Comparison of ENCODE assay signal across 8 cellular contexts in the genomic region with DNA sequence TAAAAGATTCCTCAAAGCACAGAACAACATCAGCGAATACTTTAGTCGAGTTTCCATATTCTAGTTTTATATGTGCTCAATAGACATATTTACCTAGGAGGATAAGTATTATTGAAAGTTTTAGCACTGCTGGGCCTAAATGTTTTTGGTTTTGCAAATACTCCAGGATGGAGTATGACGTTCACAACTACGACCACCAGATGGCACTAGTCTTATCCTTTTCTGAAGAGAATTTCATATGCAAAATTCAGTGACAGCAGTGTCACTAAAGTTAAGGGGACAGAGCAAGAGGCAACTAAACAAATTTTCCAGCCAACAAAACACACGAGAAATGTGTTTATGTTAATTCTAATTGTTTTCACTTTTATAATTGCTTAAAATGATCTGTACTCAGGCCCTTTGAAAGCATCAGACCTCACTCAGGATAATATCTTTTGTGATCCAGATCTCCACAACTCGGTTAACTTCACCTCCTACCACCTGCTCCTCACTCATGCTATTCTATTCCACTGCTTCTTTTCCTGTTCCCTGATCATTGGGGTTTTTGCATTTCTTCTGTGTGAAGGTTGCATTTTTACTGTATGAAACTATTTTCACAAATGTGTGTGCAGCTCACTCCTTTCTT.
DNase-seq lines count a peak whose midpoint lies in the region; FAIRE-seq and TF ChIP-seq lines count a peak whose summit lies in the region.

No MANE protein-coding gene starts in this region.

- H3K4me1 ChIP-seq in stomach: no peaks in the 10 kb centered on the region

- TF ChIP-seq CTCF in bronchial epithelial cell (IDR thresholded peaks at IDR 0.05; ENCODE audit: insufficient read depth, low read length, severe bottlenecking): peak; percentile 53
- TF ChIP-seq CTCF in stomach (IDR thresholded peaks at IDR 0.05): peak in 5 of 7 experiments; percentile 29 to 62 (median 57)

- 10 to 16% (median 12%) methylated on average over 6 of the region's 6 CpGs for WGBS in stomach, 5 donors

- H3K9me3 ChIP-seq in stomach: no peaks in the 10 kb centered on the region

- TF ChIP-seq EP300 in stomach (IDR thresholded peaks at IDR 0.05): no peak

- no peak for TF ChIP-seq POLR2A in stomach (IDR thresholded peaks at IDR 0.05)

- no peaks in the 10 kb centered on the region for H3K36me3 ChIP-seq in bronchial epithelial cell (ENCODE audit: control insufficient read depth, insufficient read depth, low read length)
- no peaks in the 10 kb centered on the region for H3K36me3 ChIP-seq in stomach

- CTCF ChIA-PET in HEK293T (lab: Yijun Ruan, JAX): interaction anchor here (0.6 to 3.6 kb wide), 2 partner anchors 287 to 300 kb away, joined by 8 to 27 read pairs; no protein-coding TSS in a partner anchor

- no peak overlapping the region for H3K4me3 ChIP-seq in bronchial epithelial cell (ENCODE audit: low read depth, low read length)
- no peak overlapping the region for H3K4me3 ChIP-seq in stomach

- no peaks in the 10 kb centered on the region for H3K27me3 ChIP-seq in bronchial epithelial cell (ENCODE audit: control insufficient read depth, insufficient read depth, low read length)
- no peaks in the 10 kb centered on the region for H3K27me3 ChIP-seq in stomach

- intact Hi-C loops in stomach (cut with DNase I; ENCODE audit: low total_unique reads): loop anchor here (5.0 kb wide), 1 partner anchor 301 kb away; no protein-coding TSS in a partner anchor

- peak; percentile 7 for DNase-seq in stimulated activated CD4-positive, alpha-beta T cell treated with anti-CD3 and anti-CD28 coated beads, Interleukin-12 subunit alpha, Interleukin-12 subunit beta, amount 100 ng/mL, for 4 hours
- DNase-seq in stimulated activated CD4-positive, alpha-beta T cell treated with anti-CD3 and anti-CD28 coated beads, Interleukin-4, amount 100 ng/mL, for 4 hours: no peak
- DNase-seq in HEK293T (ENCODE audit: extremely low spot score) (peak; percentile 47), LHCN-M2 (ENCODE audit: low read depth) (peak; percentile 46), RCC 7860 (ENCODE audit: low spot score) (peak; percentile 20), bronchial epithelial cell (ENCODE audit: low read depth) (peak; percentile 51), left kidney (ENCODE audit: low read depth, low spot score) (peak; percentile 80), stomach (peak; percentile 53)

- no peak for FAIRE-seq in RCC 7860 (lab: Jason Lieb, UNC)
- FAIRE-seq in bronchial epithelial cell (lab: Jason Lieb, UNC): no peak

- POLR2A ChIA-PET in HEK293T (lab: Yijun Ruan, JAX): no interaction called here

- no peak overlapping the region for H3K27ac ChIP-seq in stomach

TF ChIP-seq in HEK293T, 16 proteins besides CTCF, POLR2A, EP300 and RAD21:
- TF ChIP-seq ZNF384 (IDR thresholded peaks at IDR 0.05) (no peak), SUZ12 (IDR thresholded peaks at IDR 0.05) (no peak), SP1 (IDR thresholded peaks at IDR 0.05) (no peak), LEF1 (IDR thresholded peaks at IDR 0.05; ENCODE audit: borderline replicate concordance) (no peak), CTBP1 (IDR thresholded peaks at IDR 0.05; ENCODE audit: borderline replicate concordance) (no peak), L3MBTL2 (conservative IDR thresholded peaks at IDR 0.05) (no peak), TARDBP (IDR thresholded peaks at IDR 0.05) (no peak), BHLHE40 (IDR thresholded peaks at IDR 0.05; ENCODE audit: borderline replicate concordance) (no peak), FOXK2 (IDR thresholded peaks at IDR 0.05) (no peak), ARNT (IDR thresholded peaks at IDR 0.05) (no peak), FOXM1 (IDR thresholded peaks at IDR 0.05; ENCODE audit: borderline replicate concordance) (no peak), NFRKB (IDR thresholded peaks at IDR 0.05) (no peak), FOXA1 (IDR thresholded peaks at IDR 0.05) (no peak), ELF4 (IDR thresholded peaks at IDR 0.05) (no peak), HDGF (IDR thresholded peaks at IDR 0.05; ENCODE audit: borderline replicate concordance) (no peak)
- TF ChIP-seq, protein P1, sequence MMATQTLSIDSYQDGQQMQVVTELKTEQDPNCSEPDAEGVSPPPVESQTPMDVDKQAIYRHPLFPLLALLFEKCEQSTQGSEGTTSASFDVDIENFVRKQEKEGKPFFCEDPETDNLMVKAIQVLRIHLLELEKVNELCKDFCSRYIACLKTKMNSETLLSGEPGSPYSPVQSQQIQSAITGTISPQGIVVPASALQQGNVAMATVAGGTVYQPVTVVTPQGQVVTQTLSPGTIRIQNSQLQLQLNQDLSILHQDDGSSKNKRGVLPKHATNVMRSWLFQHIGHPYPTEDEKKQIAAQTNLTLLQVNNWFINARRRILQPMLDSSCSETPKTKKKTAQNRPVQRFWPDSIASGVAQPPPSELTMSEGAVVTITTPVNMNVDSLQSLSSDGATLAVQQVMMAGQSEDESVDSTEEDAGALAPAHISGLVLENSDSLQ (IDR thresholded peaks at IDR 0.05): no peak
TF ChIP-seq in HEK293T: peak in this region for 0.

Comparison
In these comparisons a context has a peak if more than half of its experiments do, and no peak if none do; other contexts are left out.
1. DNase-seq: peak in stimulated activated CD4-positive, alpha-beta T cell treated with anti-CD3 and anti-CD28 coated beads, Interleukin-12 subunit alpha, Interleukin-12 subunit beta, amount 100 ng/mL, for 4 hours (single experiment), HEK293T (single experiment), LHCN-M2 (single experiment), RCC 7860 (single experiment), bronchial epithelial cell (single experiment), left kidney (single experiment) and stomach (single experiment); none in stimulated activated CD4-positive, alpha-beta T cell treated with anti-CD3 and anti-CD28 coated beads, Interleukin-4, amount 100 ng/mL, for 4 hours (0 of 2).